ENCODE assay signal across 13 cellular contexts in genomic region chr1:2355408-2356261, GRCh38.
"Had no signal": no experiment of that assay in that cellular context is flagged by ENCODE, and none has a peak within 500 bp of the region (broad histone marks: within the 10 kb centered on the region; RNA-seq: fewer than 3 reads in every experiment).

No MANE protein-coding gene starts in this region.

- H3K4me1 ChIP-seq: parathyroid adenoma, upper lobe of right lung had no signal

- H3K27me3 Mint-ChIP-seq: activated CD4-positive, alpha-beta memory T cell treated with anti-CD3 and anti-CD28 coated beads for 36 hours; stimulated activated naive CD8-positive, alpha-beta T cell treated with anti-CD3 and anti-CD28 coated beads, Interleukin-15, Interleukin-2, amounts not matched to agents 100 ng/mL and 50 ng/mL, for 24 hours had no signal

- H3K36me3 Mint-ChIP-seq: activated CD4-positive, alpha-beta memory T cell treated with anti-CD3 and anti-CD28 coated beads for 36 hours had no signal

- H3K27ac Mint-ChIP-seq: activated CD4-positive, alpha-beta memory T cell treated with anti-CD3 and anti-CD28 coated beads for 36 hours; stimulated activated naive CD8-positive, alpha-beta T cell treated with anti-CD3 and anti-CD28 coated beads, Interleukin-15, Interleukin-2, amounts not matched to agents 100 ng/mL and 50 ng/mL, for 24 hours had no signal

- H3K36me3 ChIP-seq: SJSA1, upper lobe of right lung had no signal

- H3K4me3 ChIP-seq: SJSA1, testis, upper lobe of right lung had no signal

- DNase-seq: activated CD4-positive, alpha-beta memory T cell treated with anti-CD3 and anti-CD28 coated beads for 36 hours; foreskin melanocyte; kidney glomerular epithelial cell; stimulated activated CD4-positive, alpha-beta T cell treated with anti-CD3 and anti-CD28 coated beads, Interleukin-12 subunit alpha, Interleukin-12 subunit beta, amount 100 ng/mL, for 4 hours; SW 1271; T-helper 9 cell; testis had no signal

- H3K27ac ChIP-seq: parathyroid adenoma, SJSA1, testis, upper lobe of right lung had no signal

- ATAC-seq: sciatic nerve, upper lobe of right lung had no signal

- H3K27me3 ChIP-seq: SJSA1, testis, upper lobe of right lung had no signal

- H3K4me3 Mint-ChIP-seq: activated CD4-positive, alpha-beta memory T cell treated with anti-CD3 and anti-CD28 coated beads for 36 hours; neural crest cell; stimulated activated naive CD8-positive, alpha-beta T cell treated with anti-CD3 and anti-CD28 coated beads, Interleukin-15, Interleukin-2, amounts not matched to agents 100 ng/mL and 50 ng/mL, for 24 hours had no signal

- H3K9me3 Mint-ChIP-seq: activated CD4-positive, alpha-beta memory T cell treated with anti-CD3 and anti-CD28 coated beads for 36 hours; neural crest cell; stimulated activated naive CD8-positive, alpha-beta T cell treated with anti-CD3 and anti-CD28 coated beads, Interleukin-15, Interleukin-2, amounts not matched to agents 100 ng/mL and 50 ng/mL, for 24 hours had no signal

- H3K9me3 ChIP-seq: SJSA1, testis, upper lobe of right lung had no signal
